13 cellular contexts compared by ENCODE assay signal in the genomic region with DNA sequence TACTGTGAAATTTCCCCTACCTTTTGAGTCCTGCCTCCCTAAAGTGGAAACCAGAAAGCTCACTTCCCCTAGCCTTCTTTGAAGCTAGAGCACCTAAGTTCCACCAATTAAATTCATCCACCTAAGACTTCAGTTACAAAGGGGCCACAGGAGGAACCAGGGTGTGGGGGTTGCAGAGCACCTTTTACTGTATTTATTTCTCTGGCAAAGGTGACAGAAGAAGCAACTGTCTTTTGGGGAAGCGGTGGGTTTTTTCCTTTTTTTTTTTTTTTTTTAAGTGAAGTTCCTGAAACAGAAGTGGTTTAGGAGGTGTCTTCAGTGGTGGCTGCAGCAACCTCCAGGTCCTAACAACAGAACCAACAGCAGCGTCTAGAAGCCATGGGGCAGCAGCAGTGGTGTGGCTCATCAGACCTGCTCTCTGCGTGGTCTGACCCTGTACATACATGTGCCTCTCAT. TPM values are rescaled to one million over a fixed set of nuclear protein-coding genes. Genes with fewer than 3 reads are reported as not detected.
A peak's percentile ranks its signal among the peaks of the same experiment; 100 is the strongest.
DNase-seq lines count a peak whose midpoint lies in the region; FAIRE-seq and TF ChIP-seq lines count a peak whose summit lies in the region.
"Had no signal": no experiment of that assay in that cellular context is flagged by ENCODE, and none has a peak within 500 bp of the region (broad histone marks: within the 10 kb centered on the region; RNA-seq: fewer than 3 reads in every experiment).

No MANE protein-coding gene starts in this region.

- H3K9me3 ChIP-seq in endothelial cell of umbilical vein (replicated peaks; ENCODE audit: control insufficient read depth, insufficient read depth, low read length) (no peaks in the 10 kb centered on the region), GM23248 (ENCODE audit: low read depth) (no peaks in the 10 kb centered on the region)

- H3K9me2 ChIP-seq in GM23248 (ENCODE audit: insufficient read depth) = no peaks in the 10 kb centered on the region

- FAIRE-seq in GM12891 (lab: Jason Lieb, UNC) (no peak), endothelial cell of umbilical vein (lab: Jason Lieb, UNC) (no peak)
- FAIRE-seq: D721Med, endometrium, urothelium cell line had no signal

- H3K4me3 ChIP-seq in endothelial cell of umbilical vein (replicated peaks in 1 of 3; ENCODE audit: insufficient read depth in 1 of 3, low read depth in 1 of 3, low read length in 3 of 3) (no peak overlapping the region), GM23248 (no peak overlapping the region)

- H3K36me3 ChIP-seq in endothelial cell of umbilical vein (ENCODE audit: control insufficient read depth in 2 of 2, extremely low read depth in 1 of 2, insufficient read depth in 2 of 2, low read length in 2 of 2) (no peaks in the 10 kb centered on the region), GM23248 (ENCODE audit: low read depth) (no peaks in the 10 kb centered on the region)

- H4K20me1 ChIP-seq in endothelial cell of umbilical vein (replicated peaks; ENCODE audit: control insufficient read depth, extremely low read depth, insufficient read depth, low read length) (no peaks in the 10 kb centered on the region), GM23248 (ENCODE audit: insufficient read depth) (no peaks in the 10 kb centered on the region)

- POLR2A ChIA-PET in endothelial cell of umbilical vein (lab: Charles Lee) = interaction anchor here (1.1 kb wide), 1 partner anchor 105 kb away, joined by 4 read pairs; no protein-coding TSS in a partner anchor

- WGBS in GM23248 (ENCODE audit: low coverage in 1 of 2, low lambda C conversion rate in 2 of 2, missing lambda C conversion rate in 2 of 2), 2 experiments = 35 to 38% methylated on average over 3 of the region's 3 CpGs

- CTCF ChIA-PET in endothelial cell of umbilical vein (lab: Charles Lee) = interaction anchor here (1.0 to 6.1 kb wide), 22 partner anchors 10 to 452 kb away, joined by 3 to 397 read pairs (median 15); a partner anchor contains a TSS

- dilution Hi-C loops in endothelial cell of umbilical vein (cut with MboI; ENCODE audit: extremely low pct_ligation_motif_present, low sequenced_read_pairs) = no loop called here

- H3K4me1 ChIP-seq in endothelial cell of umbilical vein (ENCODE audit: control insufficient read depth, extremely low read depth, insufficient read depth, low read length) (no peaks in the 10 kb centered on the region), GM23248 (ENCODE audit: insufficient read depth) (no peaks in the 10 kb centered on the region)

- in situ Hi-C loops in GM23248 (cut with MboI) = no loop called here

- H2AFZ ChIP-seq in endothelial cell of umbilical vein (ENCODE audit: low read depth, low read length) = no peak overlapping the region
- no peak overlapping the region for H2AFZ ChIP-seq in GM23248

- peaks cover 33 to 54% of the 10 kb centered on the region in 2 experiments for H3K27me3 ChIP-seq in endothelial cell of umbilical vein (ENCODE audit: control insufficient read depth in 2 of 2, insufficient read depth in 2 of 2, low read length in 2 of 2)
- H3K27me3 ChIP-seq in GM23248 (replicated peaks; ENCODE audit: insufficient read depth) = 0 out of 2 replicates have a peak, but pooled peaks cover 8% of the 10 kb centered on the region

- no peak for TF ChIP-seq CTCF in endothelial cell of umbilical vein (IDR thresholded peaks at IDR 0.05; ENCODE audit: extremely low read depth in 1 of 2, insufficient read depth in 1 of 2, low read depth in 1 of 2, low read length in 2 of 2)

- H3K27ac ChIP-seq in endothelial cell of umbilical vein (ENCODE audit: insufficient read depth, low read depth, low read length) (no peak overlapping the region), GM23248 (no peak overlapping the region)

- peak; percentile 45 for DNase-seq in CD1c-positive myeloid dendritic cell (ENCODE audit: extremely low spot score)
- DNase-seq in GM12891 (ENCODE audit: insufficient read length, low spot score) = no peak
- DNase-seq in NOMO-1 treated with DMSO at 0.1 percent for 48 hours (lab: John Stamatoyannopoulos, UW; ENCODE audit: unreplicated experiment) = peak; percentile 63
- no peak for DNase-seq in endothelial cell of umbilical vein (ENCODE audit: low read depth, low spot score)
- DNase-seq in NCI-H2081 (lab: John Stamatoyannopoulos, UW) = no peak
- DNase-seq in NCI-H2107 treated with DMSO at 0.1 percent for 48 hours (lab: John Stamatoyannopoulos, UW; ENCODE audit: unreplicated experiment) = no peak
- DNase-seq in GM23248 = no peak
- no peak for DNase-seq in activated gamma-delta T cell (lab: John Stamatoyannopoulos, UW)
- DNase-seq: activated CD4-positive, CD25-positive, alpha-beta regulatory T cell treated with anti-CD3 and anti-CD28 coated beads, Interleukin-2, amount 50 U/mL, for 72 hours; NCI-H187 had no signal

- no TSS peak for BruUV-seq in endothelial cell of umbilical vein (replicated peaks; lab: Mats Ljungman, UMichigan)

- no peaks in the 10 kb centered on the region for H3F3A ChIP-seq in GM23248 (ENCODE audit: insufficient read depth)

- no peaks in the 10 kb centered on the region for H3K79me2 ChIP-seq in endothelial cell of umbilical vein (ENCODE audit: control insufficient read depth, insufficient read depth, low read length)
- H3K79me2 ChIP-seq in GM23248 (ENCODE audit: insufficient read depth) = no peaks in the 10 kb centered on the region

- H3K4me2 ChIP-seq in endothelial cell of umbilical vein (ENCODE audit: insufficient read depth, low read length) = no peak overlapping the region
- H3K4me2 ChIP-seq in GM23248 (ENCODE audit: unreplicated experiment) = no peak overlapping the region

- no peaks in the 10 kb centered on the region for H3K9me1 ChIP-seq in endothelial cell of umbilical vein (replicated peaks; ENCODE audit: control insufficient read depth, extremely low read depth, insufficient read depth, low read length)

- TF ChIP-seq POLR2A in GM12891 (IDR thresholded peaks at IDR 0.05; ENCODE audit: low read depth, low read length) (no peak; the same call in 1 of the 2 replicates), endothelial cell of umbilical vein (IDR thresholded peaks at IDR 0.05; ENCODE audit: low read depth, low read length) (no peak)

- H3K9ac ChIP-seq in endothelial cell of umbilical vein (replicated peaks; ENCODE audit: extremely low read depth, insufficient read depth, low read length) = no peak overlapping the region
- no peak overlapping the region for H3K9ac ChIP-seq in GM23248

- intact Hi-C loops in endothelial cell of umbilical vein (cut with micrococcal nuclease) = loop anchor here (5.0 to 10.0 kb wide), 2 partner anchors 162 to 435 kb away; no protein-coding TSS in a partner anchor

RNA-seq across cellular contexts. Expression of a gene that starts 13.1 kb away (rescaled TPM):
- 292 TPM for polyA plus RNA-seq in GM12891 (2012; ENCODE audit: low read depth, missing spikeins)
- 2.7 and 6.3 TPM in 2 replicates for total RNA-seq in endothelial cell of umbilical vein
- 6.3 and 6.4 TPM in 2 replicates for polyA plus RNA-seq in endothelial cell of umbilical vein
- polyA plus RNA-seq in endothelial cell of umbilical vein (2011; cell fraction: cytosol; rRNA removed) = 4.5 and 5.0 TPM in 2 replicates
- 1.0 and 1.7 TPM in 2 replicates for polyA plus RNA-seq in endothelial cell of umbilical vein (2011; cell fraction: nucleus; rRNA removed)
- polyA plus RNA-seq in endothelial cell of umbilical vein (2012) = 5.1 and 8.4 TPM in 2 replicates
- polyA minus RNA-seq in endothelial cell of umbilical vein = 2.1 and 4.6 TPM in 2 replicates
- 11.1 TPM for polyA minus RNA-seq in endothelial cell of umbilical vein (2011; cell fraction: cytosol; rRNA and poly(A)+ RNA removed)
- not detected in 2 replicates for polyA minus RNA-seq in endothelial cell of umbilical vein (2011; cell fraction: nucleus; rRNA and poly(A)+ RNA removed)
- total RNA-seq in GM23248 (2014; rRNA removed; shearing (Covaris generic)) = 3.4 and 5.1 TPM in 2 replicates
- polyA plus RNA-seq in GM23248 (2016; fragmentation: Nextera tagmentation; extraction: Ambion mirVana) = 11.2 and 12.3 TPM in 2 replicates

RNA-seq across cellular contexts. Expression of a gene that starts 13.5 kb away (rescaled TPM):
- polyA plus RNA-seq in GM12891 (2012; ENCODE audit: low read depth, missing spikeins) = 128 TPM
- 18.8 and 25.9 TPM in 2 replicates for total RNA-seq in endothelial cell of umbilical vein
- polyA plus RNA-seq in endothelial cell of umbilical vein (15.6 and 17.2 TPM in 2 replicates), GM23248 (2016; fragmentation: Nextera tagmentation; extraction: Ambion mirVana) (29.8 and 30.7 TPM in 2 replicates)
- polyA plus RNA-seq in endothelial cell of umbilical vein (2011; cell fraction: cytosol; rRNA removed) = 14.7 and 16.3 TPM in 2 replicates
- 13.8 TPM in 2 replicates for polyA plus RNA-seq in endothelial cell of umbilical vein (2011; cell fraction: nucleus; rRNA removed)
- 31.2 and 34.9 TPM in 2 replicates for polyA plus RNA-seq in endothelial cell of umbilical vein (2012)
- polyA minus RNA-seq in endothelial cell of umbilical vein = 21.4 and 23.8 TPM in 2 replicates
- polyA minus RNA-seq in endothelial cell of umbilical vein (2011; cell fraction: cytosol; rRNA and poly(A)+ RNA removed) = 36.5 TPM
- polyA minus RNA-seq in endothelial cell of umbilical vein (2011; cell fraction: nucleus; rRNA and poly(A)+ RNA removed) = 3.1 and 4.5 TPM in 2 replicates
- 27.5 and 30.7 TPM in 2 replicates for total RNA-seq in GM23248 (2014; rRNA removed; shearing (Covaris generic))

RNA-seq across cellular contexts. Expression of a gene that starts 23.2 kb away (rescaled TPM):
- 241 TPM for polyA plus RNA-seq in GM12891 (2012; ENCODE audit: low read depth, missing spikeins)
- 25.7 and 40.1 TPM in 2 replicates for total RNA-seq in endothelial cell of umbilical vein
- polyA plus RNA-seq in endothelial cell of umbilical vein = 41.3 and 49.4 TPM in 2 replicates
- 37.0 and 39.6 TPM in 2 replicates for polyA plus RNA-seq in endothelial cell of umbilical vein (2011; cell fraction: cytosol; rRNA removed)
- 20.6 and 22.3 TPM in 2 replicates for polyA plus RNA-seq in endothelial cell of umbilical vein (2011; cell fraction: nucleus; rRNA removed)
- 36.6 and 45.7 TPM in 2 replicates for polyA plus RNA-seq in endothelial cell of umbilical vein (2012)
- 17.2 and 20.8 TPM in 2 replicates for polyA minus RNA-seq in endothelial cell of umbilical vein
- polyA minus RNA-seq in endothelial cell of umbilical vein (2011; cell fraction: cytosol; rRNA and poly(A)+ RNA removed) = 32.6 TPM
- polyA minus RNA-seq in endothelial cell of umbilical vein (2011; cell fraction: nucleus; rRNA and poly(A)+ RNA removed) = 2.9 and 3.8 TPM in 2 replicates
- total RNA-seq in GM23248 (2014; rRNA removed; shearing (Covaris generic)) = 21.6 and 27.2 TPM in 2 replicates
- polyA plus RNA-seq in GM23248 (2016; fragmentation: Nextera tagmentation; extraction: Ambion mirVana) = 33.5 and 36.0 TPM in 2 replicates

RNA-seq across cellular contexts. Expression of a gene that starts 28.5 kb away (rescaled TPM):
- polyA plus RNA-seq in GM12891 (2012; ENCODE audit: low read depth, missing spikeins) = 43.1 TPM
- 49.7 and 57.8 TPM in 2 replicates for total RNA-seq in endothelial cell of umbilical vein
- polyA plus RNA-seq in endothelial cell of umbilical vein = 14.1 and 18.4 TPM in 2 replicates
- 14.8 and 16.1 TPM in 2 replicates for polyA plus RNA-seq in endothelial cell of umbilical vein (2011; cell fraction: cytosol; rRNA removed)
- polyA plus RNA-seq in endothelial cell of umbilical vein (2011; cell fraction: nucleus; rRNA removed) = 36.5 and 42.1 TPM in 2 replicates
- 25.4 and 27.9 TPM in 2 replicates for polyA plus RNA-seq in endothelial cell of umbilical vein (2012)
- polyA minus RNA-seq in endothelial cell of umbilical vein = 40.5 and 59.8 TPM in 2 replicates
- 30.3 TPM for polyA minus RNA-seq in endothelial cell of umbilical vein (2011; cell fraction: cytosol; rRNA and poly(A)+ RNA removed)
- 18.7 and 22.6 TPM in 2 replicates for polyA minus RNA-seq in endothelial cell of umbilical vein (2011; cell fraction: nucleus; rRNA and poly(A)+ RNA removed)
- 2.2 and 5.4 TPM in 2 replicates for total RNA-seq in GM23248 (2014; rRNA removed; shearing (Covaris generic))
- 4.6 and 5.1 TPM in 2 replicates for polyA plus RNA-seq in GM23248 (2016; fragmentation: Nextera tagmentation; extraction: Ambion mirVana)

RNA-seq across cellular contexts. Expression of a gene that starts 50.2 kb away (rescaled TPM):
- 74.3 TPM for polyA plus RNA-seq in GM12891 (2012; ENCODE audit: low read depth, missing spikeins)
- 0.44 and 0.46 TPM in 2 replicates for total RNA-seq in endothelial cell of umbilical vein
- polyA plus RNA-seq in endothelial cell of umbilical vein (0.10 and 0.54 TPM in 2 replicates), GM23248 (2016; fragmentation: Nextera tagmentation; extraction: Ambion mirVana) (not detected in 2 replicates)
- 0.08 TPM in 1 of 2 replicates, not detected in the other for polyA plus RNA-seq in endothelial cell of umbilical vein (2011; cell fraction: cytosol; rRNA removed)
- 3.1 TPM in 2 replicates for polyA plus RNA-seq in endothelial cell of umbilical vein (2011; cell fraction: nucleus; rRNA removed)
- polyA plus RNA-seq in endothelial cell of umbilical vein (2012) = 0.26 and 0.28 TPM in 2 replicates
- polyA minus RNA-seq in endothelial cell of umbilical vein = 0.36 and 0.70 TPM in 2 replicates
- polyA minus RNA-seq in endothelial cell of umbilical vein (2011; cell fraction: cytosol; rRNA and poly(A)+ RNA removed) = not detected
- 0.48 and 0.63 TPM in 2 replicates for polyA minus RNA-seq in endothelial cell of umbilical vein (2011; cell fraction: nucleus; rRNA and poly(A)+ RNA removed)
- total RNA-seq in GM23248 (2014; rRNA removed; shearing (Covaris generic)) = not detected in 2 replicates

Comparison
In these comparisons a context has a peak if more than half of its experiments do, and no peak if none do; other contexts are left out.
1. DNase-seq: peak in CD1c-positive myeloid dendritic cell (single experiment) and NOMO-1 treated with DMSO at 0.1 percent for 48 hours (single experiment); none in GM12891 (single experiment), endothelial cell of umbilical vein (single experiment), NCI-H2081 (0 of 2), NCI-H2107 treated with DMSO at 0.1 percent for 48 hours (single experiment), GM23248 (single experiment) and activated gamma-delta T cell (single experiment).